14 cellular contexts compared by ENCODE assay signal in the genomic region with DNA sequence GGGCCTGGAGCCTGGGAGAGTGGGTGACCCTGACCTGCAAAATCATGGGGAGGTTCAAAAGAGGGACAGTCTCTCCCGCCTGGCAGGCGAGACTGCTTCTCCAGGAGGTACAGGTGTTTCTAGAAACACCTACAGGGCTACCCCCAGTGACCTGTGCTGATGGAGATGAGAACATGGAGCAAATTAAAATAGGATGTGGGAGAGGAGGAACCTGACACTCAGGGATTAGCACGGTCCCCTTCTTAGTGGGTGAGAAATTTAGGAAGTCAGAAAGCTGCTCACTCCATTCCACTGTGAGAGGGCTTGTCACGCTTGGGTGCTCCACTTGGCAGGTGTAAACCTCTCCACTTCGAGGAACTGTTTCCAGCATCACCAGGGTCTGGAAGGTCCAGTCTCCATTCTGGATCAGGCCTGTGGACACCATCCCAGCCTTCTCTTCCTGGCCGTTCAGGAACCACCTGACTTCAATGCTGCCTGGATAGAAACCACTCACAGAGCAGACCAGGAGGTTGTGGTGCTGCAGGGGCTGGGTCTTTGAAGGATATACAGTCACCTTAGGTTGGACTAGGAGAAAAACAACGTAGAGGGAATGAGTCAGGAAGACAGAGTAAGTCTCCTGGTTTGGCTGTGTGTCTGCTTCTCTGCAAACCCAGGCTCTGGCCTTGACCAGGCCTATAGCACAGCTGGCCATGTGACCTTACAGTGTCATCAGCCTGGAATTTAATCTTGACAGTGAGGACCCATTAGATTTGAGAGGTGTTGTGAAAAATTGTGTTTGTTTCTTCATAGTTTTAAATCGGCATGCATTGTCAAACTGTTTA. TPM values are rescaled to one million over a fixed set of nuclear protein-coding genes. Genes with fewer than 3 reads are reported as not detected.
"Had no signal": no experiment of that assay in that cellular context is flagged by ENCODE, and none has a peak within 500 bp of the region (broad histone marks: within the 10 kb centered on the region; RNA-seq: fewer than 3 reads in every experiment).

No MANE protein-coding gene starts in this region.

- H3K36me3 ChIP-seq: brain microvascular endothelial cell, suprapubic skin had no signal

- DNase-seq: activated CD4-positive, alpha-beta T cell treated with anti-CD3 and anti-CD28 coated beads for 48 hours; activated CD8-positive, alpha-beta T cell treated with anti-CD3 and anti-CD28 coated beads, Interleukin-2, amount 10 ng/mL, durations not matched to agents 7 days and 5 days; activated naive CD4-positive, alpha-beta T cell treated with anti-CD3 and anti-CD28 coated beads, Interleukin-2, amount 50 U/mL, for 16 hours; brain microvascular endothelial cell; left lung; psoas muscle; stimulated activated CD4-positive, alpha-beta T cell treated with anti-CD3 and anti-CD28 coated beads, Interleukin-2, amount 100 ng/mL, for 24 hours; stimulated activated naive CD8-positive, alpha-beta T cell treated with anti-CD3 and anti-CD28 coated beads, Interleukin-15, Interleukin-2, amounts not matched to agents 100 U/mL and 50 U/mL, for 24 hours had no signal

- ATAC-seq: activated CD8-positive, alpha-beta T cell treated with anti-CD3 and anti-CD28 coated beads, Interleukin-2, amount 10 ng/mL, durations not matched to agents 7 days and 5 days; activated T-helper 17 cell treated with anti-CD3 and anti-CD28 coated beads, Interleukin-2, amount 50 U/mL, for 72 hours; esophagus mucosa; left lung; natural killer cell treated with Interleukin-12 subunit alpha and Interleukin-12 subunit beta and Interleukin-15 and Interleukin-18, amount 100 ng/mL, for 72 hours; psoas muscle; sciatic nerve; stimulated activated naive CD8-positive, alpha-beta T cell treated with anti-CD3 and anti-CD28 coated beads, Interleukin-15, Interleukin-2, amounts not matched to agents 100 U/mL and 50 U/mL, for 24 hours had no signal

- H3K4me3 ChIP-seq: left lung, psoas muscle, suprapubic skin had no signal

- H3K9me3 ChIP-seq: left lung, psoas muscle, suprapubic skin had no signal

- H3K27ac ChIP-seq: brain microvascular endothelial cell, left lung, psoas muscle, suprapubic skin had no signal

- H3K27me3 ChIP-seq: brain microvascular endothelial cell, suprapubic skin had no signal

- H3K4me1 ChIP-seq: psoas muscle, suprapubic skin had no signal

RNA-seq across cellular contexts. Expression of gene HLA-DRB1, which starts 8.2 kb away (rescaled TPM):
- total RNA-seq: chondrocyte had no signal

RNA-seq across cellular contexts. Expression of gene HLA-DRB5, which starts 51.4 kb away (rescaled TPM):
- total RNA-seq: chondrocyte, esophagus mucosa had no signal

RNA-seq across cellular contexts. Expression of gene HLA-DQA1, which starts 55.7 kb away (rescaled TPM):
- total RNA-seq: chondrocyte had no signal
